ENCODE assay signal across 8 cellular contexts in the genomic region with DNA sequence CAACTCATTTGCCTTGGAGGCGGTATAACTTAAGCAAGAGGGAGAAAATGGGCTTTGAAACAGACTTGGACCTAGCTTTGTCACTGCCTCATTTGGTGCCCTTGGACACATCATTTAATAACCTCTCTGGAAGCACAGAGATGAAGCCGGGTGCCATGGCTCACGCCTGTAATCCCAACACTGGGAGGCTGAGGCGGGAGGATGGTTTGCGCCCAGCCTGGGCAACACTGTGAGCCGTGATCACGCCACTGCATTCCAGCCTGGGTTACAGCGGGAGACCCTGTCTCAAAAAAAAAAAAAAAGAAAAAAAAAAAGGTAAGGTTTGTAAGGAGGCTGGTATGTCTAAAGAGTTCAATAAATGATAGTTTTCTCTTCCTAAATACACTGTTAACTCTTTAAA. TPM values are rescaled to one million over a fixed set of nuclear protein-coding genes. Genes with fewer than 3 reads are reported as not detected.
DNase-seq lines count a peak whose midpoint lies in the region; ATAC-seq, FAIRE-seq and TF ChIP-seq lines count a peak whose summit lies in the region.

No MANE protein-coding gene starts in this region.

- no peaks in the 10 kb centered on the region for H3K9me2 ChIP-seq in Karpas-422 (replicated peaks; ENCODE audit: insufficient read depth, low read length)

- peak overlapping the region in 6 of 7 donors; percentile 32 to 96 (median 91) for H3K27ac Mint-ChIP-seq in CD14-positive monocyte
- H3K27ac Mint-ChIP-seq in naive B cell = peak overlapping the region; percentile 96 to 99 (median 98)

- DNase-seq in CD14-positive monocyte (ENCODE audit: low spot score) (no peak), Karpas-422 (peak; percentile 55), bronchial epithelial cell (ENCODE audit: low read depth) (no peak), naive B cell (no peak), amniotic stem cell (lab: John Stamatoyannopoulos, UW) (no peak), NCI-H2196 (lab: John Stamatoyannopoulos, UW; ENCODE audit: unreplicated experiment) (no peak), hepatic stellate cell (ENCODE audit: low spot score) (no peak), Kasumi-1 (lab: John Stamatoyannopoulos, UW) (no peak)

- H4K20me1 ChIP-seq in Karpas-422 (ENCODE audit: insufficient read depth, low read depth, low read length) = no peaks in the 10 kb centered on the region

- no peak for TF ChIP-seq CTCF in CD14-positive monocyte (IDR thresholded peaks at IDR 0.05)
- TF ChIP-seq CTCF in bronchial epithelial cell (IDR thresholded peaks at IDR 0.05; ENCODE audit: insufficient read depth, low read length, severe bottlenecking) = no peak

- peak overlapping the region; percentile 99 to 100 for H3K4me3 Mint-ChIP-seq in CD14-positive monocyte
- peak overlapping the region; percentile 94 to 100 (median 98) for H3K4me3 Mint-ChIP-seq in naive B cell

- H3K79me2 ChIP-seq in Karpas-422 (ENCODE audit: low read length) = peaks cover 64% of the 10 kb centered on the region

- H3K4me3 ChIP-seq in Karpas-422 (ENCODE audit: low read length) = peak overlapping the region; percentile 97
- peak overlapping the region; percentile 55 for H3K4me3 ChIP-seq in bronchial epithelial cell (ENCODE audit: low read depth, low read length)

- H3K4me1 Mint-ChIP-seq in CD14-positive monocyte = peaks cover 28% of the 10 kb centered on the region
- H3K4me1 Mint-ChIP-seq in naive B cell = peaks cover 21 to 52% (median 44%) of the 10 kb centered on the region in 3 donors

- H3K9me3 Mint-ChIP-seq in CD14-positive monocyte = no peaks in the 10 kb centered on the region
- no peaks in the 10 kb centered on the region for H3K9me3 Mint-ChIP-seq in naive B cell

- H3K36me3 Mint-ChIP-seq in CD14-positive monocyte (peaks cover 30 to 46% of the 10 kb centered on the region in 2 donors), naive B cell (peaks cover 7 to 8% of the 10 kb centered on the region in 2 donors)

- peaks cover 33% of the 10 kb centered on the region for H3K36me3 ChIP-seq in Karpas-422 (ENCODE audit: insufficient read depth, low read length)
- H3K36me3 ChIP-seq in bronchial epithelial cell (ENCODE audit: control insufficient read depth, insufficient read depth, low read length) = peaks cover 5% of the 10 kb centered on the region

- H3K9ac ChIP-seq in Karpas-422 (ENCODE audit: low read length) = peak overlapping the region; percentile 86

- H3K27me3 Mint-ChIP-seq in CD14-positive monocyte (ENCODE audit: low read depth in 3 of 3) (peaks cover 0 to 2% (median 2%) of the 10 kb centered on the region in 3 donors), naive B cell (no peaks in the 10 kb centered on the region)

- no peak for ATAC-seq in naive B cell (ENCODE audit: low read depth in 2 of 2)

- no peak for FAIRE-seq in bronchial epithelial cell (lab: Jason Lieb, UNC)

- H3K27me3 ChIP-seq in Karpas-422 (ENCODE audit: low read length) = no peaks in the 10 kb centered on the region
- H3K27me3 ChIP-seq in bronchial epithelial cell (ENCODE audit: control insufficient read depth, insufficient read depth, low read length) = no peaks in the 10 kb centered on the region

- H3K27ac ChIP-seq in Karpas-422 (ENCODE audit: low read length) = peak overlapping the region; percentile 85

- intact Hi-C loops in CD14-positive monocyte (cut with micrococcal nuclease) = no loop called here

- H3K9me3 ChIP-seq in Karpas-422 (ENCODE audit: low read length) = no peaks in the 10 kb centered on the region

- H2AFZ ChIP-seq in Karpas-422 (ENCODE audit: low read length) = no peak overlapping the region

- H3K4me1 ChIP-seq in Karpas-422 (ENCODE audit: low read length) = peaks cover 27% of the 10 kb centered on the region

- H3K4me2 ChIP-seq in Karpas-422 (ENCODE audit: low read depth, low read length, poor library complexity, severe bottlenecking) = peak overlapping the region; percentile 90

RNA-seq across cellular contexts. Expression of gene COA4, which starts 0.8 kb away (rescaled TPM):
- polyA plus RNA-seq in CD14-positive monocyte = 10 to 100 TPM; 53.4 to 57.7 TPM
- 134 and 207 TPM in 2 replicates for total RNA-seq in Karpas-422 (2014; rRNA removed; shearing (Covaris generic); ENCODE audit: low replicate concordance)
- 92.3 and 102 TPM in 2 replicates for total RNA-seq in bronchial epithelial cell
- polyA plus RNA-seq in naive B cell (ENCODE audit: low read depth in 6 of 6) = 10 to 100 TPM; 41.6 to 83.9 (median 65.2) TPM

RNA-seq across cellular contexts. Expression of gene PAAF1, which starts 1.0 kb away (rescaled TPM):
- polyA plus RNA-seq in CD14-positive monocyte (10 to 100 TPM; 12.9 to 13.7 TPM), naive B cell (ENCODE audit: low read depth in 6 of 6) (10 to 100 TPM; 11.5 to 22.5 (median 16.0) TPM)
- total RNA-seq in Karpas-422 (2014; rRNA removed; shearing (Covaris generic); ENCODE audit: low replicate concordance) = 24.1 and 36.0 TPM in 2 replicates
- total RNA-seq in bronchial epithelial cell = 10.3 and 14.5 TPM in 2 replicates
